In genomic region chr2:239970004-239970623, GRCh38 we compare ENCODE assay signal across 25 cellular contexts. TPM values are rescaled to one million over a fixed set of nuclear protein-coding genes. Genes with fewer than 3 reads are reported as not detected.
DNase-seq lines count a peak whose midpoint lies in the region; ATAC-seq and TF ChIP-seq lines count a peak whose summit lies in the region.
"Had no signal": no experiment of that assay in that cellular context is flagged by ENCODE, and none has a peak within 500 bp of the region (broad histone marks: within the 10 kb centered on the region; RNA-seq: fewer than 3 reads in every experiment).

No MANE protein-coding gene starts in this region.

- POLR2A ChIA-PET in HCT116 (lab: Charles Lee): no interaction called here
- POLR2A ChIA-PET in T-cell (lab: Charles Lee): no interaction called here

- H2AFZ ChIP-seq in HCT116 (ENCODE audit: low read depth, low read length, poor library complexity, severe bottlenecking): no peak overlapping the region

- H3K4me3 ChIP-seq in HCT116 (replicated peaks in 1 of 2; ENCODE audit: low read depth in 1 of 2, low read length in 2 of 2): no peak overlapping the region
- H3K4me3 ChIP-seq in fibroblast of the aortic adventitia (ENCODE audit: low read depth, low read length): no peak overlapping the region
- H3K4me3 ChIP-seq: MG63, SJSA1, suprapubic skin, upper lobe of right lung had no signal

- H3K27me3 ChIP-seq in HCT116 (ENCODE audit: insufficient read depth, low read length): no peaks in the 10 kb centered on the region
- H3K27me3 ChIP-seq: MG63, SJSA1, suprapubic skin, upper lobe of right lung had no signal

- CTCF ChIA-PET in HCT116 (lab: Charles Lee) (no interaction called here), T-cell (lab: Charles Lee) (no interaction called here)

- TF ChIP-seq POLR2A in HCT116 (IDR thresholded peaks at IDR 0.05; ENCODE audit: borderline replicate concordance, extremely low read depth, insufficient read depth, insufficient read length): no peak

- H3K36me3 Mint-ChIP-seq in T-cell: peaks cover 74% of the 10 kb centered on the region

- H3K79me2 ChIP-seq in HCT116 (ENCODE audit: insufficient read depth, low read length): peaks cover 6% of the 10 kb centered on the region; the same call in 1 of the 2 replicates

- no peak for TF ChIP-seq CTCF in HCT116 (IDR thresholded peaks at IDR 0.05 in 2 of 3, conservative IDR thresholded peaks at IDR 0.05 in 1 of 3; ENCODE audit: borderline replicate concordance in 1 of 3, insufficient read depth in 1 of 3, low read depth in 2 of 3, low read length in 2 of 3)
- no peak for TF ChIP-seq CTCF in fibroblast of the aortic adventitia (IDR thresholded peaks at IDR 0.05; ENCODE audit: insufficient read depth, low read length)

- peaks cover 0 to 5% (median 1%) of the 10 kb centered on the region in 3 donors for H3K4me1 Mint-ChIP-seq in T-cell
- H3K4me1 Mint-ChIP-seq: stimulated activated naive B cell treated with anti-CD40 and anti-IgM and Interleukin-4, amounts not matched to agents 10 μg/mL and 1 μg/mL and 100 μg/mL, for 72 hours had no signal

- intact Hi-C loops in HCT116 (cut with micrococcal nuclease): no loop called here

- no peak overlapping the region for H3K9ac ChIP-seq in HCT116 (ENCODE audit: low read length)

- no TSS peak for BruUV-seq in HCT116 (replicated peaks; lab: Mats Ljungman, UMichigan)

- peaks cover 8 to 13% of the 10 kb centered on the region in 2 experiments; a peak in 3 of 4 replicates for H3K9me3 ChIP-seq in HCT116 (ENCODE audit: control insufficient read depth in 1 of 2, insufficient read depth in 1 of 2, low read depth in 1 of 2, low read length in 2 of 2)

- no peak overlapping the region for H3K27ac Mint-ChIP-seq in T-cell
- H3K27ac Mint-ChIP-seq: activated CD8-positive, alpha-beta T cell treated with anti-CD3 and anti-CD28 coated beads, Interleukin-2, amount 10 ng/mL, durations not matched to agents 7 days and 5 days; activated naive CD8-positive, alpha-beta T cell; CD4-positive, alpha-beta T cell; dendritic cell treated with granulocyte-macrophage colony-stimulating factor and Interleukin-4, amounts not matched to agents 40 ng/mL and 50 ng/mL, for 4 days; H9; stimulated activated naive B cell treated with anti-CD40 and anti-IgM and Interleukin-4, amounts not matched to agents 10 μg/mL and 1 μg/mL and 100 μg/mL, for 72 hours; T-helper 17 cell had no signal

- no peak for ATAC-seq in HCT116
- ATAC-seq in T-cell (replicated peaks in 1 of 4): no peak
- ATAC-seq: activated CD8-positive, alpha-beta T cell treated with anti-CD3 and anti-CD28 coated beads, Interleukin-2, amount 10 ng/mL, durations not matched to agents 7 days and 5 days; stimulated activated naive B cell treated with anti-CD40 and anti-IgM and Interleukin-4, amounts not matched to agents 10 μg/mL and 1 μg/mL and 100 μg/mL, for 72 hours; T-helper 17 cell; upper lobe of right lung had no signal

- H4K20me1 ChIP-seq in HCT116 (ENCODE audit: insufficient read depth): no peaks in the 10 kb centered on the region

- in situ Hi-C loops in SK-MEL-5 (cut with HindIII; ENCODE audit: low pct_unique_long_range_greater_than_20kb, low sequenced_read_pairs): no loop called here

- no peaks in the 10 kb centered on the region for H3K4me1 ChIP-seq in HCT116 (ENCODE audit: control insufficient read depth in 1 of 2, insufficient read depth in 2 of 2, low read length in 2 of 2)
- H3K4me1 ChIP-seq: SJSA1, upper lobe of right lung had no signal

- peak; percentile 50 for DNase-seq in COLO829 (ENCODE audit: low spot score)
- no peak for DNase-seq in HCT116 (ENCODE audit: low read depth, low spot score)
- DNase-seq in SK-MEL-5 (ENCODE audit: low read depth, low spot score): peak; percentile 17
- peak; percentile 9 for DNase-seq in fibroblast of the aortic adventitia (ENCODE audit: low read depth)
- DNase-seq in ecto neural progenitor cell (ENCODE audit: low spot score): no peak
- DNase-seq in retina: no peak
- DNase-seq in T-cell: no peak
- DNase-seq: activated CD8-positive, alpha-beta T cell treated with anti-CD3 and anti-CD28 coated beads, Interleukin-2, amount 10 ng/mL, durations not matched to agents 7 days and 5 days; CD4-positive, alpha-beta T cell; central memory CD4-positive, alpha-beta T cell; GF-D8; H9; hypothalamus; immature natural killer cell; MG63; NCI-H1436 treated with DMSO at 0.1 percent for 48 hours; NCI-H526 treated with DMSO at 0.1 percent for 48 hours; stimulated activated CD4-positive, alpha-beta T cell treated with anti-CD3 and anti-CD28 coated beads, Interleukin-15, amount 100 ng/mL, for 24 hours; stimulated activated naive B cell treated with anti-CD40 and anti-IgM and Interleukin-4, amounts not matched to agents 10 μg/mL and 1 μg/mL and 100 μg/mL, for 72 hours; T-helper 17 cell; upper lobe of right lung had no signal

- peaks cover 21 to 66% of the 10 kb centered on the region in 2 experiments for H3K36me3 ChIP-seq in HCT116 (ENCODE audit: control insufficient read depth in 1 of 2, insufficient read depth in 2 of 2, low read length in 2 of 2)

- H3K27me3 Mint-ChIP-seq in T-cell: no peaks in the 10 kb centered on the region
- H3K27me3 Mint-ChIP-seq: activated naive CD8-positive, alpha-beta T cell; CD4-positive, alpha-beta T cell; dendritic cell treated with granulocyte-macrophage colony-stimulating factor and Interleukin-4, amounts not matched to agents 40 ng/mL and 50 ng/mL, for 4 days; stimulated activated naive B cell treated with anti-CD40 and anti-IgM and Interleukin-4, amounts not matched to agents 10 μg/mL and 1 μg/mL and 100 μg/mL, for 72 hours; T-helper 17 cell had no signal

- no peak for TF ChIP-seq RAD21 in HCT116 (IDR thresholded peaks at IDR 0.05; ENCODE audit: low read depth)

- peaks cover 13 to 26% (median 20%) of the 10 kb centered on the region in 3 donors for H3K9me3 Mint-ChIP-seq in T-cell

- no peak overlapping the region for H3K4me2 ChIP-seq in HCT116 (ENCODE audit: low read length)

- RAD21 ChIA-PET in HCT116 (lab: Charles Lee; ENCODE audit: low non-redundant PET in 1 of 2, low total read pairs in 2 of 2, uncharacterized antibody in 2 of 2, unreplicated experiment in 2 of 2): no interaction called here

- H3K27ac ChIP-seq in HCT116 (ENCODE audit: low read depth, low read length): no peak overlapping the region
- H3K27ac ChIP-seq: SJSA1, suprapubic skin, upper lobe of right lung had no signal

- no peak overlapping the region for H3K4me3 Mint-ChIP-seq in T-cell
- H3K4me3 Mint-ChIP-seq: activated CD8-positive, alpha-beta T cell treated with anti-CD3 and anti-CD28 coated beads, Interleukin-2, amount 10 ng/mL, durations not matched to agents 7 days and 5 days; activated naive CD8-positive, alpha-beta T cell; CD4-positive, alpha-beta T cell; dendritic cell treated with granulocyte-macrophage colony-stimulating factor and Interleukin-4, amounts not matched to agents 40 ng/mL and 50 ng/mL, for 4 days; H9; immature natural killer cell; stimulated activated naive B cell treated with anti-CD40 and anti-IgM and Interleukin-4, amounts not matched to agents 10 μg/mL and 1 μg/mL and 100 μg/mL, for 72 hours; T-helper 17 cell had no signal

- no peaks in the 10 kb centered on the region for H3K9me2 ChIP-seq in HCT116 (ENCODE audit: insufficient read depth)

TF ChIP-seq in HCT116, 20 proteins besides CTCF, POLR2A, EP300 and RAD21:
- TF ChIP-seq CBX3 (IDR thresholded peaks at IDR 0.05; ENCODE audit: low read depth): peak; percentile 93
- no peak for TF ChIP-seq JUND (IDR thresholded peaks at IDR 0.05)

RNA-seq across cellular contexts. Expression of gene NDUFA10, which starts 55.0 kb away (rescaled TPM):
- total RNA-seq in HCT116 (2021; ENCODE audit: unreplicated experiment): 155 TPM
- polyA plus RNA-seq in HCT116 (2012): 154 and 175 TPM in 2 replicates
- total RNA-seq in SK-MEL-5 (2014; rRNA removed; shearing (Covaris generic)): 193 and 233 TPM in 2 replicates
- polyA plus RNA-seq in SK-MEL-5 (2015; cell fraction: cytosol; rRNA removed): 109 and 132 TPM in 2 replicates
- 300 and 318 TPM in 2 replicates for polyA plus RNA-seq in SK-MEL-5 (2015; cell fraction: nucleus; rRNA removed)
- 59.7 and 73.6 TPM in 2 replicates for total RNA-seq in fibroblast of the aortic adventitia (ENCODE audit: low replicate concordance)
- total RNA-seq in T-cell: 100 to 1,000 TPM in 1 of 5 donors, 10 to 100 TPM in 4; 80.6 to 106 (median 97.0) TPM

Comparison
In these comparisons a context has a peak if more than half of its experiments do, and no peak if none do; other contexts are left out.
1. DNase-seq: peak in COLO829 (single experiment), SK-MEL-5 (single experiment) and fibroblast of the aortic adventitia (single experiment); none in HCT116 (single experiment), ecto neural progenitor cell (single experiment), retina (single experiment) and T-cell (0 of 34).